ENCODE assay signal across 1 cellular context in genomic region chr4:118340109-118340508, GRCh38.
TF ChIP-seq lines count a peak whose summit lies in the region.

No MANE protein-coding gene starts in this region.

TF ChIP-seq in GM23338, 12 proteins besides CTCF, POLR2A, EP300 and RAD21:
- no peak for TF ChIP-seq ZNF462 (CRISPR knock-in tag; IDR thresholded peaks at IDR 0.05)
- no peak for TF ChIP-seq STAT1 (IDR thresholded peaks at IDR 0.05; ENCODE audit: unreplicated experiment)
- TF ChIP-seq EZH2 (IDR thresholded peaks at IDR 0.05; ENCODE audit: low read depth, unreplicated experiment), result no peak
- TF ChIP-seq EZH2phosphoT487 (IDR thresholded peaks at IDR 0.05; ENCODE audit: unreplicated experiment), result no peak
